Comparison of ENCODE assay signal across 13 cellular contexts in genomic region chr5:58094031-58094430, GRCh38.
A peak's percentile ranks its signal among the peaks of the same experiment; 100 is the strongest.
DNase-seq lines count a peak whose midpoint lies in the region; ATAC-seq and TF ChIP-seq lines count a peak whose summit lies in the region.
"Had no signal": no experiment of that assay in that cellular context is flagged by ENCODE, and none has a peak within 500 bp of the region (broad histone marks: within the 10 kb centered on the region; RNA-seq: fewer than 3 reads in every experiment).

No MANE protein-coding gene starts in this region.

- no peaks in the 10 kb centered on the region for H3K27me3 ChIP-seq in WERI-Rb-1 (ENCODE audit: insufficient read depth, low read depth, severe bottlenecking)
- H3K27me3 ChIP-seq: neutrophil had no signal

- no peak for TF ChIP-seq CTCF in WERI-Rb-1 (IDR thresholded peaks at IDR 0.05; ENCODE audit: low read depth, low read length)

- no peak overlapping the region for H3K27ac ChIP-seq in WERI-Rb-1
- H3K27ac ChIP-seq: 22Rv1, neutrophil had no signal

- DNase-seq in DMS53 (lab: John Stamatoyannopoulos, UW): peak; percentile 19
- no peak for DNase-seq in DMS53 treated with DMSO at 0.1 percent for 48 hours (lab: John Stamatoyannopoulos, UW; ENCODE audit: unreplicated experiment)
- peak; percentile 84 for DNase-seq in RPMI8226
- DNase-seq in glomerular visceral epithelial cell (ENCODE audit: extremely low spot score): peak; percentile 27
- no peak for DNase-seq in ureter (ENCODE audit: low spot score)
- DNase-seq in WERI-Rb-1: no peak
- DNase-seq: CD8-positive, alpha-beta T cell; mesenchymal stem cell; T-helper 17 cell had no signal

- no peak overlapping the region for H3K4me3 ChIP-seq in WERI-Rb-1 (ENCODE audit: low read depth, low read length)

- peak; percentile 60 for ATAC-seq in GM21619 (IDR thresholded peaks at IDR 0.05; ENCODE audit: unreplicated experiment)
- ATAC-seq in GM19395 (IDR thresholded peaks at IDR 0.05; ENCODE audit: unreplicated experiment): no peak
- ATAC-seq: CD8-positive, alpha-beta T cell; T-helper 17 cell had no signal

- no peaks in the 10 kb centered on the region for H3K9me3 ChIP-seq in WERI-Rb-1 (ENCODE audit: severe bottlenecking)
- H3K9me3 ChIP-seq: neutrophil had no signal

- H3K36me3 ChIP-seq in WERI-Rb-1: no peaks in the 10 kb centered on the region
- H3K36me3 ChIP-seq: neutrophil had no signal

Comparison
In these comparisons a context has a peak if more than half of its experiments do, and no peak if none do; other contexts are left out.
1. DNase-seq: peak in DMS53 (single experiment), RPMI8226 (single experiment) and glomerular visceral epithelial cell (single experiment); none in DMS53 treated with DMSO at 0.1 percent for 48 hours (single experiment), ureter (single experiment) and WERI-Rb-1 (single experiment).